ENCODE assay signal across 1 cellular context in genomic region chr14:68487805-68488590, GRCh38.
A peak's percentile ranks its signal among the peaks of the same experiment; 100 is the strongest.
TF ChIP-seq lines count a peak whose summit lies in the region.

No MANE protein-coding gene starts in this region.

TF ChIP-seq in K562, 482 proteins besides CTCF, POLR2A, EP300 and RAD21 (continued from another document):
- 0 out of 2 replicates have a peak, but pooled peaks have one; percentile 10 for TF ChIP-seq ZNF592 (IDR thresholded peaks at IDR 0.05)
- peak; percentile 50; the same call in 1 of the 2 replicates for TF ChIP-seq NFE2L1 (tag; IDR thresholded peaks at IDR 0.05; ENCODE audit: borderline replicate concordance, low read depth)
- no peak for TF ChIP-seq POU5F1 (IDR thresholded peaks at IDR 0.05; ENCODE audit: borderline replicate concordance, low read depth, low read length, partially characterized antibody)
- TF ChIP-seq NR2F6 (CRISPR knock-in tag; IDR thresholded peaks at IDR 0.05) = no peak
- no peak for TF ChIP-seq ZNF24 (IDR thresholded peaks at IDR 0.05)
- no peak for TF ChIP-seq MAX (CRISPR knock-in tag; IDR thresholded peaks at IDR 0.05)
- TF ChIP-seq KAT7 (CRISPR knock-in tag; IDR thresholded peaks at IDR 0.05; ENCODE audit: borderline replicate concordance) = no peak
- TF ChIP-seq E2F8 (IDR thresholded peaks at IDR 0.05; ENCODE audit: low read depth, partially characterized antibody) = no peak
- TF ChIP-seq TAL1 (IDR thresholded peaks at IDR 0.05) = no peak
- no peak for TF ChIP-seq ZBTB33 (CRISPR knock-in tag; IDR thresholded peaks at IDR 0.05)
- no peak for TF ChIP-seq ILF3 (IDR thresholded peaks at IDR 0.05; ENCODE audit: borderline replicate concordance)
- TF ChIP-seq ZNF639 (CRISPR knock-in tag; conservative IDR thresholded peaks at IDR 0.05 in 1 of 2, IDR thresholded peaks at IDR 0.05 in 1 of 2) = 0 out of 4 replicates have a peak, but pooled peaks of 1 of the 2 experiments have one; percentile 22
- TF ChIP-seq ZNF143 (CRISPR knock-in tag; IDR thresholded peaks at IDR 0.05) = no peak
- TF ChIP-seq ESRRB (CRISPR knock-in tag; IDR thresholded peaks at IDR 0.05; ENCODE audit: borderline replicate concordance) = no peak
- TF ChIP-seq ARNT (IDR thresholded peaks at IDR 0.05) = no peak
- TF ChIP-seq ETS1 (conservative IDR thresholded peaks at IDR 0.05; ENCODE audit: control insufficient read depth, low read depth, low read length) = no peak
- TF ChIP-seq EGR1 (conservative IDR thresholded peaks at IDR 0.05) = peak; percentile 83
- peak; percentile 45; the same call in 1 of the 2 replicates for TF ChIP-seq SMARCE1 (IDR thresholded peaks at IDR 0.05)
- no peak for TF ChIP-seq MXI1 (IDR thresholded peaks at IDR 0.05; ENCODE audit: low read depth, low read length)
- TF ChIP-seq ZBTB11 (CRISPR knock-in tag; IDR thresholded peaks at IDR 0.05) = no peak
- no peak for TF ChIP-seq E2F6 (IDR thresholded peaks at IDR 0.05; ENCODE audit: borderline replicate concordance in 1 of 2, extremely low read depth in 1 of 2, insufficient read depth in 1 of 2, insufficient read length in 1 of 2, low read depth in 1 of 2, low read length in 1 of 2, poor library complexity in 1 of 2, severe bottlenecking in 1 of 2)
- TF ChIP-seq ZFP30 (CRISPR knock-in tag; IDR thresholded peaks at IDR 0.05; ENCODE audit: borderline replicate concordance) = no peak
- peak; percentile 89 for TF ChIP-seq MAFG (tag; conservative IDR thresholded peaks at IDR 0.05)
- no peak for TF ChIP-seq FOXM1 (IDR thresholded peaks at IDR 0.05; ENCODE audit: low read depth)
- no peak for TF ChIP-seq FOXM1 (CRISPR knock-in tag; IDR thresholded peaks at IDR 0.05; ENCODE audit: low read depth)
- TF ChIP-seq ZZZ3 (IDR thresholded peaks at IDR 0.05) = no peak
- TF ChIP-seq ATF6 (CRISPR knock-in tag; IDR thresholded peaks at IDR 0.05) = no peak
- TF ChIP-seq SIX5 (IDR thresholded peaks at IDR 0.05; ENCODE audit: borderline replicate concordance in 1 of 2, insufficient read depth in 1 of 2, low read depth in 1 of 2, low read length in 2 of 2) = no peak
- no peak for TF ChIP-seq ZNF431 (CRISPR knock-in tag; IDR thresholded peaks at IDR 0.05)
- no peak for TF ChIP-seq ZBTB8A (IDR thresholded peaks at IDR 0.05; ENCODE audit: partially characterized antibody)
- no peak for TF ChIP-seq SP1 (CRISPR knock-in tag; IDR thresholded peaks at IDR 0.05)
